Comparison of ENCODE assay signal across 25 cellular contexts in genomic region chr10:129919358-129919757, GRCh38. TPM values are rescaled to one million over a fixed set of nuclear protein-coding genes. Genes with fewer than 3 reads are reported as not detected.
"Had no signal": no experiment of that assay in that cellular context is flagged by ENCODE, and none has a peak within 500 bp of the region (broad histone marks: within the 10 kb centered on the region; RNA-seq: fewer than 3 reads in every experiment).

No MANE protein-coding gene starts in this region.

- H2AFZ ChIP-seq: parathyroid adenoma had no signal

- H3K27ac ChIP-seq: colonic mucosa, epithelial cell of prostate, gastrocnemius medialis, heart right ventricle, parathyroid adenoma, prostate gland, right atrium auricular region, testis, tibial artery had no signal

- H3K4me1 ChIP-seq: colonic mucosa, parathyroid adenoma, prostate gland, right atrium auricular region, testis, tibial artery had no signal

- ATAC-seq: esophagus mucosa; gastrocnemius medialis; heart right ventricle; mucosa of descending colon; natural killer cell treated with Interleukin-12 subunit alpha and Interleukin-12 subunit beta and Interleukin-15 and Interleukin-18, amount 100 ng/mL, for 72 hours; sciatic nerve; stimulated activated memory B cell treated with anti-CD40 and anti-IgM and Interleukin-4, amounts not matched to agents 10 μg/mL and 1 μg/mL and 100 μg/mL, for 72 hours; stimulated activated naive CD8-positive, alpha-beta T cell treated with anti-CD3 and anti-CD28 coated beads, Interleukin-15, Interleukin-2, amounts not matched to agents 100 U/mL and 50 U/mL, for 24 hours had no signal

- H3K9me3 ChIP-seq: colonic mucosa, gastrocnemius medialis, heart right ventricle, mucosa of descending colon, prostate gland, right atrium auricular region, testis, tibial artery had no signal

- H3K27me3 ChIP-seq: colonic mucosa, gastrocnemius medialis, heart right ventricle, right atrium auricular region, testis, tibial artery had no signal

- H3K36me3 ChIP-seq: colonic mucosa, gastrocnemius medialis, heart right ventricle, prostate gland, right atrium auricular region, tibial artery had no signal

- H3K9ac ChIP-seq: parathyroid adenoma had no signal

- DNase-seq: colonic mucosa; effector CD8-positive, alpha-beta T cell; endodermal cell; foreskin fibroblast; gastrocnemius medialis; heart right ventricle; hippocampal formation; mucosa of descending colon; naive B cell; stimulated activated CD4-positive, alpha-beta T cell treated with anti-CD3 and anti-CD28 coated beads, Interleukin-4, amount 100 ng/mL, for 4 hours; stimulated activated naive CD8-positive, alpha-beta T cell treated with anti-CD3 and anti-CD28 coated beads, Interleukin-15, Interleukin-2, amounts not matched to agents 100 U/mL and 50 U/mL, for 24 hours; substantia nigra; testis had no signal

- H3K4me3 ChIP-seq: colonic mucosa, gastrocnemius medialis, heart right ventricle, lung, mucosa of descending colon, prostate gland, right atrium auricular region, testis, tibial artery had no signal

RNA-seq across cellular contexts. Expression of gene EBF3, which starts 44.7 kb away (rescaled TPM):
- total RNA-seq: kidney epithelial cell; liver; natural killer cell treated with Interleukin-12 subunit alpha and Interleukin-12 subunit beta and Interleukin-15 and Interleukin-18, amount 100 ng/mL, for 72 hours had no signal
